In genomic region chr3:22485943-22486342, GRCh38 we compare ENCODE assay signal across 5 cellular contexts.
"Had no signal": no experiment of that assay in that cellular context is flagged by ENCODE, and none has a peak within 500 bp of the region (broad histone marks: within the 10 kb centered on the region; RNA-seq: fewer than 3 reads in every experiment).

No MANE protein-coding gene starts in this region.

- H3K9me3 Mint-ChIP-seq: GM23338 had no signal

- H3K4me1 Mint-ChIP-seq: GM23338, H9 had no signal

- H3K4me3 ChIP-seq: GM23338, K562 had no signal

- H3K27ac Mint-ChIP-seq: GM23338, H9 had no signal

- H3K4me3 Mint-ChIP-seq: GM23338, H9 had no signal

- DNase-seq: H9, HCEC 1CT, IMR-90 had no signal

- ATAC-seq: GM23338, K562 had no signal
